1 cellular context compared by ENCODE assay signal in the genomic region with DNA sequence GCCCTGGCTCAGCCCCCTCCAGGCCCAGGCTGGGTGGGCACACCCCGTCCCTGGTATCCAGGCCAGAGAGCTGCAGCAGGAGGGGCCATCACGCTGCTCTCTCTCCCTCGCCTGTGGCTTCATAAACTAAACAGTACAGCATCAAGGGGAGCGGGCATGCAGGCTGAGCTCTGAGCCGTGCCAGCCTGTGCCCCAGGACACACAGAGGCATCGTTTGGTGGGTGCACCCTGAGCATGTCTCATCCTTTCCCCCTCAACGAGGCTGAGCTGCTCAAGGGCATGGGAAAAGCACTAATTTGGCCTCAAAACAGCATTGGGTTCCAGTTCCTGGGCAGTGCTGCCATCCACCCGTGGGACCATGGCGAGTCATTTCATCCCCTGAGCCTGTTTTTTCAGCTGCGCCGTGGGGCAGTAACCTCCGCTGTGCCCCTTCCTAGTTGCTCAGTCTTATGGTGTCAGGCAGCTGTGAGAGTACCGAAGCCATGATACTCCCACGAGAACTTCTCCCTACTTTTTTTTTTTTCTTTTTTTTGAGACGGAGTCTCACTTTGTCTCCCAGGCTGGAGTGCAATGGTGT.
A peak's percentile ranks its signal among the peaks of the same experiment; 100 is the strongest.
TF ChIP-seq lines count a peak whose summit lies in the region.

No MANE protein-coding gene starts in this region.

TF ChIP-seq in HepG2, 621 proteins besides CTCF, POLR2A, EP300 and RAD21 (continued from another document):
- TF ChIP-seq DZIP1 (CRISPR knock-in tag; IDR thresholded peaks at IDR 0.05), result no peak
- TF ChIP-seq ZFAT (CRISPR knock-in tag; conservative IDR thresholded peaks at IDR 0.05), result no peak
- no peak for TF ChIP-seq MTA3 (CRISPR knock-in tag; IDR thresholded peaks at IDR 0.05)
- TF ChIP-seq RBM22 (optimal IDR thresholded peaks at IDR 0.05; ENCODE audit: low read length), result no peak
- no peak for TF ChIP-seq SOX6 (IDR thresholded peaks at IDR 0.05)
- TF ChIP-seq SOX6 (CRISPR knock-in tag; IDR thresholded peaks at IDR 0.05), result 0 out of 2 replicates have a peak, but pooled peaks have one; percentile 2
- no peak for TF ChIP-seq ZNF772 (CRISPR knock-in tag; IDR thresholded peaks at IDR 0.05)
- no peak for TF ChIP-seq ZNF773 (CRISPR knock-in tag; IDR thresholded peaks at IDR 0.05; ENCODE audit: borderline replicate concordance)
- TF ChIP-seq NR2F6 (IDR thresholded peaks at IDR 0.05), result no peak
- no peak for TF ChIP-seq NR2F6 (CRISPR knock-in tag; IDR thresholded peaks at IDR 0.05)
- TF ChIP-seq NFKB2 (CRISPR knock-in tag; IDR thresholded peaks at IDR 0.05; ENCODE audit: borderline replicate concordance), result no peak
- TF ChIP-seq HNRNPL (IDR thresholded peaks at IDR 0.05; ENCODE audit: low read depth, low read length), result peak; percentile 87
- peak; percentile 43 for TF ChIP-seq ZFP91 (CRISPR knock-in tag; IDR thresholded peaks at IDR 0.05; ENCODE audit: borderline replicate concordance)
- TF ChIP-seq FOXA1 (IDR thresholded peaks at IDR 0.05), result no peak
- no peak for TF ChIP-seq FOXA1 (CRISPR knock-in tag; IDR thresholded peaks at IDR 0.05)
- no peak for TF ChIP-seq ZNF260 (CRISPR knock-in tag; IDR thresholded peaks at IDR 0.05; ENCODE audit: borderline replicate concordance, low read depth)
- no peak for TF ChIP-seq TIGD3 (CRISPR knock-in tag; IDR thresholded peaks at IDR 0.05; ENCODE audit: borderline replicate concordance)
- no peak for TF ChIP-seq SRF (IDR thresholded peaks at IDR 0.05; ENCODE audit: low read depth, low read length)
- peak; percentile 3 for TF ChIP-seq HNRNPLL (IDR thresholded peaks at IDR 0.05; ENCODE audit: low read depth, low read length, poor library complexity, severe bottlenecking)
- peak; percentile 89 for TF ChIP-seq HIC2 (CRISPR knock-in tag; IDR thresholded peaks at IDR 0.05; ENCODE audit: low read depth)
- TF ChIP-seq ZNF546 (CRISPR knock-in tag; conservative IDR thresholded peaks at IDR 0.05), result no peak
- TF ChIP-seq ZNF749 (CRISPR knock-in tag; IDR thresholded peaks at IDR 0.05; ENCODE audit: borderline replicate concordance), result no peak
- no peak for TF ChIP-seq ZNF331 (CRISPR knock-in tag; IDR thresholded peaks at IDR 0.05)
- TF ChIP-seq MTA1 (CRISPR knock-in tag; IDR thresholded peaks at IDR 0.05; ENCODE audit: borderline replicate concordance), result no peak
- TF ChIP-seq ZFP36L1 (CRISPR knock-in tag; IDR thresholded peaks at IDR 0.05), result no peak
- no peak for TF ChIP-seq CCDC6 (CRISPR knock-in tag; IDR thresholded peaks at IDR 0.05)
- TF ChIP-seq ZNF687 (CRISPR knock-in tag; IDR thresholded peaks at IDR 0.05), result peak; percentile 57
- TF ChIP-seq, protein P1, sequence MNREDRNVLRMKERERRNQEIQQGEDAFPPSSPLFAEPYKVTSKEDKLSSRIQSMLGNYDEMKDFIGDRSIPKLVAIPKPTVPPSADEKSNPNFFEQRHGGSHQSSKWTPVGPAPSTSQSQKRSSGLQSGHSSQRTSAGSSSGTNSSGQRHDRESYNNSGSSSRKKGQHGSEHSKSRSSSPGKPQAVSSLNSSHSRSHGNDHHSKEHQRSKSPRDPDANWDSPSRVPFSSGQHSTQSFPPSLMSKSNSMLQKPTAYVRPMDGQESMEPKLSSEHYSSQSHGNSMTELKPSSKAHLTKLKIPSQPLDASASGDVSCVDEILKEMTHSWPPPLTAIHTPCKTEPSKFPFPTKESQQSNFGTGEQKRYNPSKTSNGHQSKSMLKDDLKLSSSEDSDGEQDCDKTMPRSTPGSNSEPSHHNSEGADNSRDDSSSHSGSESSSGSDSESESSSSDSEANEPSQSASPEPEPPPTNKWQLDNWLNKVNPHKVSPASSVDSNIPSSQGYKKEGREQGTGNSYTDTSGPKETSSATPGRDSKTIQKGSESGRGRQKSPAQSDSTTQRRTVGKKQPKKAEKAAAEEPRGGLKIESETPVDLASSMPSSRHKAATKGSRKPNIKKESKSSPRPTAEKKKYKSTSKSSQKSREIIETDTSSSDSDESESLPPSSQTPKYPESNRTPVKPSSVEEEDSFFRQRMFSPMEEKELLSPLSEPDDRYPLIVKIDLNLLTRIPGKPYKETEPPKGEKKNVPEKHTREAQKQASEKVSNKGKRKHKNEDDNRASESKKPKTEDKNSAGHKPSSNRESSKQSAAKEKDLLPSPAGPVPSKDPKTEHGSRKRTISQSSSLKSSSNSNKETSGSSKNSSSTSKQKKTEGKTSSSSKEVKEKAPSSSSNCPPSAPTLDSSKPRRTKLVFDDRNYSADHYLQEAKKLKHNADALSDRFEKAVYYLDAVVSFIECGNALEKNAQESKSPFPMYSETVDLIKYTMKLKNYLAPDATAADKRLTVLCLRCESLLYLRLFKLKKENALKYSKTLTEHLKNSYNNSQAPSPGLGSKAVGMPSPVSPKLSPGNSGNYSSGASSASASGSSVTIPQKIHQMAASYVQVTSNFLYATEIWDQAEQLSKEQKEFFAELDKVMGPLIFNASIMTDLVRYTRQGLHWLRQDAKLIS (CRISPR knock-in tag; IDR thresholded peaks at IDR 0.05), result no peak
- no peak for TF ChIP-seq FOXK2 (IDR thresholded peaks at IDR 0.05)
- no peak for TF ChIP-seq CHD2 (IDR thresholded peaks at IDR 0.05; ENCODE audit: low read depth, low read length)
